25 cellular contexts compared by ENCODE assay signal in the genomic region with DNA sequence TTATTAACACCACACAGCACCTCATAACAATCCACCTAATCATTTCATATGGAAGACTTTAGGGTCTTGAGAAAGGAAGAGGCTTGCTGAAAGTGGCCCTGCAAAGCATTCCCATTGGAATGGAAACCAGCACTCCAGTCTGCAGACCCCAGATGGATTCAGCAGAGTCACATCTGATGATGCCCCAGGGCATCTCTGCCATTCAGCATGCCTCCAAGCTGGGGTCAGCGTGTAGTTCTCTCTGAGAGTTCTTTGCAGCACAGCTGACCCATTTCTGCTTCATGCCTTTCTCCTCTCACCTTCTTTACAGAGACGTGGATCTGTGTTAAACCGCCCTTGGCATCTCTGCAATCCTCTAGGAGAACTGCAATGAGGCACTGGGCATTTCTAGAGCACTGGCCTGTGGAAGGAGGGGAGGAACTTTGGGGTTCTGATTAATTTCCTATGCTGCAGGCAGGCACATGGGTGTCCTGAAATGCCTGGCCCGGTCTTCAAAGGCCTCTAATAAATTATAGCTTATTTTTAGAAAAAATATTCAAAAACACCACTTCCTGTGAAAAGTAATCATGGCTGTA. TPM values are rescaled to one million over a fixed set of nuclear protein-coding genes. Genes with fewer than 3 reads are reported as not detected.
DNase-seq lines count a peak whose midpoint lies in the region; ATAC-seq and TF ChIP-seq lines count a peak whose summit lies in the region.
"Had no signal": no experiment of that assay in that cellular context is flagged by ENCODE, and none has a peak within 500 bp of the region (broad histone marks: within the 10 kb centered on the region; RNA-seq: fewer than 3 reads in every experiment).

No MANE protein-coding gene starts in this region.

- no peak overlapping the region for H3K18ac ChIP-seq in mesendoderm (ENCODE audit: low read length)

- H3K56ac ChIP-seq in mesendoderm (ENCODE audit: low read length): no peak overlapping the region

- H4K5ac ChIP-seq in mesendoderm (ENCODE audit: low read length): no peak overlapping the region

- H3K9me3 ChIP-seq in left ventricle myocardium inferior (replicated peaks) (no peaks in the 10 kb centered on the region), uterus (no peaks in the 10 kb centered on the region)
- H3K9me3 ChIP-seq: A549 had no signal

- H3K79me2 ChIP-seq in mesendoderm (ENCODE audit: control insufficient read depth, insufficient read depth, low read length): peaks cover 14% of the 10 kb centered on the region

- H2BK15ac ChIP-seq in mesendoderm (replicated peaks; ENCODE audit: low read depth): no peak overlapping the region

- H3K4me1 ChIP-seq in left ventricle myocardium inferior: peaks cover 34% of the 10 kb centered on the region
- no peaks in the 10 kb centered on the region for H3K4me1 ChIP-seq in mesendoderm (ENCODE audit: control insufficient read depth, low read depth, low read length)
- no peaks in the 10 kb centered on the region for H3K4me1 ChIP-seq in uterus

- DNase-seq in left ventricle myocardium inferior (no peak), cardiac septum (ENCODE audit: low spot score) (no peak), mesendoderm (peak; percentile 53), uterus (no peak), NCI-H345 treated with DMSO at 0.1 percent for 48 hours (lab: John Stamatoyannopoulos, UW; ENCODE audit: unreplicated experiment) (no peak)
- DNase-seq: activated CD4-positive, alpha-beta T cell treated with anti-CD3 and anti-CD28 coated beads, Interleukin-2, amount 50 U/mL, for 1 hour; cerebellar nuclear complex; COR-L47; DND-41; foreskin keratinocyte; HCEC 1CT; hippocampal formation; NCI-H1105 treated with DMSO at 0.1 percent for 48 hours; NCI-H2029 treated with DMSO at 0.1 percent for 48 hours; NCI-H345; NCI-H82; substantia nigra had no signal

- H3K27ac ChIP-seq in left ventricle myocardium inferior (replicated peaks) (peak overlapping the region; percentile 24), angular gyrus (ENCODE audit: low read depth, low read length) (peak overlapping the region; percentile 1), mesendoderm (ENCODE audit: low read depth, low read length) (no peak overlapping the region), uterus (peak overlapping the region; percentile 45 to 89)
- H3K27ac ChIP-seq: foreskin keratinocyte had no signal

- H4K8ac ChIP-seq in mesendoderm (ENCODE audit: low read depth, low read length): no peak overlapping the region

- peaks cover 4% of the 10 kb centered on the region for H3K79me1 ChIP-seq in mesendoderm (ENCODE audit: low read length)

- no peak for TF ChIP-seq POLR2A in uterus (IDR thresholded peaks at IDR 0.05)

- no peak overlapping the region for H2BK5ac ChIP-seq in mesendoderm (ENCODE audit: low read length)

- no peak overlapping the region for H3K4ac ChIP-seq in mesendoderm (ENCODE audit: low read depth, low read length)

- no CpG with 5 or more reads among the region's 4 CpGs for WGBS in mesendoderm (ENCODE audit: extremely low coverage, insufficient coverage, low lambda C conversion rate)

- ATAC-seq in HG03025 (IDR thresholded peaks at IDR 0.05; ENCODE audit: low FRiP score, unreplicated experiment) (no peak), GM18868 (IDR thresholded peaks at IDR 0.05; ENCODE audit: unreplicated experiment) (no peak)
- ATAC-seq: A549, foreskin keratinocyte had no signal

- H3K9ac ChIP-seq in mesendoderm (ENCODE audit: low read length): no peak overlapping the region

- H3K4me2 ChIP-seq in mesendoderm (ENCODE audit: low read length): no peak overlapping the region
- H3K4me2 ChIP-seq: A549 had no signal

- H2AK5ac ChIP-seq in mesendoderm (ENCODE audit: low read length): no peak overlapping the region

- no peak overlapping the region for H3K4me3 ChIP-seq in left ventricle myocardium inferior
- H3K4me3 ChIP-seq in mesendoderm (ENCODE audit: low read length): no peak overlapping the region
- no peak overlapping the region for H3K4me3 ChIP-seq in uterus
- H3K4me3 ChIP-seq: A549 had no signal

- H2BK120ac ChIP-seq in mesendoderm (ENCODE audit: low read depth, low read length): no peak overlapping the region

- H3K36me3 ChIP-seq in left ventricle myocardium inferior: no peaks in the 10 kb centered on the region
- no peaks in the 10 kb centered on the region for H3K36me3 ChIP-seq in mesendoderm (ENCODE audit: control insufficient read depth, insufficient read depth, low read length)
- H3K36me3 ChIP-seq in uterus: no peaks in the 10 kb centered on the region

- H3K23ac ChIP-seq in mesendoderm (ENCODE audit: low read length): no peak overlapping the region

- H3K27me3 ChIP-seq in left ventricle myocardium inferior (ENCODE audit: low read depth) (no peaks in the 10 kb centered on the region), mesendoderm (ENCODE audit: insufficient read depth, low read length, poor library complexity) (no peaks in the 10 kb centered on the region), uterus (no peaks in the 10 kb centered on the region)
- H3K27me3 ChIP-seq: foreskin keratinocyte had no signal

- intact Hi-C loops in left ventricle myocardium inferior (cut with micrococcal nuclease): no loop called here
- intact Hi-C loops in cardiac septum (cut with DNase I): no loop called here
- intact Hi-C loops in uterus (cut with DNase I; ENCODE audit: low total_unique reads): no loop called here

- TF ChIP-seq CTCF in left ventricle myocardium inferior (IDR thresholded peaks at IDR 0.05; ENCODE audit: borderline replicate concordance) (no peak), uterus (IDR thresholded peaks at IDR 0.05) (no peak)

RNA-seq across cellular contexts. Expression of a gene that starts 2.6 kb away (rescaled TPM):
- total RNA-seq in left ventricle myocardium inferior: 29.9 TPM
- total RNA-seq in cardiac septum: 46.5 TPM
- polyA plus RNA-seq in mesendoderm (2013, experiment 1 of 2): 55.0 TPM
- 55.3 TPM for polyA plus RNA-seq in mesendoderm (2013, experiment 2 of 2)
- 10 to 100 TPM in 3 of 4 donors, 1 to 10 TPM in 1; 9.1 to 41.4 (median 27.3) TPM for total RNA-seq in uterus

RNA-seq across cellular contexts. Expression of a gene that starts 46.0 kb away (rescaled TPM):
- total RNA-seq in left ventricle myocardium inferior (0.08 TPM), cardiac septum (not detected), uterus (not detected)
- 0.07 TPM for polyA plus RNA-seq in mesendoderm (2013, experiment 1 of 2)
- 0.07 TPM for polyA plus RNA-seq in mesendoderm (2013, experiment 2 of 2)
- total RNA-seq: epithelial cell of proximal tubule, lower leg skin, mononuclear cell had no signal
- polyA plus RNA-seq: neural cell had no signal
